Comparison of ENCODE assay signal across 14 cellular contexts in the genomic region with DNA sequence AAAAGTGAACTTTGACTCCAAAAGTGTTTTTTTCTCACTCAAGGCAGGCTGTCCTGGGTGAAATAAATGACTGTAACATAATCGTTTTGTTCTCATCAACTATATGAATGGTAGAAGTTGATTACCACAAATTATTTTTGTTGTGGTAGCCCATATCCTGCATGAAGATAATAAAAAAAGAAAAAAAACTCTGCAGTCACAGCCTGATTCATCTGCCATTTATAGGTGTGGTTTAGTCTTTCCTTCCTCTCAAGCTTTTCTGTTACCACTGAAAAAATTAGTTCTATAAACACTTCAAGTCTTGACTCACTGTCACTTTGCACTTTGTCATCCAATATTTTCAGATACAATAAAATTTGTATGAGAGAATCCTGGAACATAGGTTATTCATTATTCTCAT.
DNase-seq lines count a peak whose midpoint lies in the region; ATAC-seq, FAIRE-seq and TF ChIP-seq lines count a peak whose summit lies in the region.
"Had no signal": no experiment of that assay in that cellular context is flagged by ENCODE, and none has a peak within 500 bp of the region (broad histone marks: within the 10 kb centered on the region; RNA-seq: fewer than 3 reads in every experiment).

No MANE protein-coding gene starts in this region.

- no peaks in the 10 kb centered on the region for H3K79me2 ChIP-seq in OCI-LY7 (ENCODE audit: insufficient read depth, low read depth, low read length)

- no peak overlapping the region; the same call in 1 of the 2 replicates for H2AFZ ChIP-seq in OCI-LY7 (ENCODE audit: low read length)

- peak overlapping the region; percentile 54 for H3K4me2 ChIP-seq in OCI-LY7 (ENCODE audit: low read length)

- H4K20me1 ChIP-seq in OCI-LY7 (ENCODE audit: insufficient read depth, low read length): no peaks in the 10 kb centered on the region

- BruUV-seq in OCI-LY7 (replicated peaks; lab: Mats Ljungman, UMichigan): no TSS peak

- H3K4me1 ChIP-seq in OCI-LY7 (ENCODE audit: insufficient read depth, low read length, poor library complexity, severe bottlenecking) (peaks cover 36% of the 10 kb centered on the region), ovary (ENCODE audit: insufficient read depth) (no peaks in the 10 kb centered on the region), pancreas (no peaks in the 10 kb centered on the region)

- H3K4me3 Mint-ChIP-seq in immature natural killer cell: peak overlapping the region in 2 of 5 donors; percentile 36 to 61

- POLR2A ChIA-PET in OCI-LY7 (lab: Charles Lee): no interaction called here

- 58 to 65% (median 63%) methylated on average over 1 of the region's 1 CpG for WGBS in ovary, 3 donors
- WGBS in pancreas, 2 donors: 18 to 33% methylated on average over 1 of the region's 1 CpG

- no peaks in the 10 kb centered on the region for H3K27me3 ChIP-seq in ovary
- no peaks in the 10 kb centered on the region for H3K27me3 ChIP-seq in pancreas

- no peak for TF ChIP-seq CTCF in OCI-LY7 (conservative IDR thresholded peaks at IDR 0.05; ENCODE audit: low read length)
- TF ChIP-seq CTCF in ovary (IDR thresholded peaks at IDR 0.05): no peak
- TF ChIP-seq CTCF in pancreas (IDR thresholded peaks at IDR 0.05): no peak

- TF ChIP-seq POLR2A in ovary (IDR thresholded peaks at IDR 0.05): no peak

- no peaks in the 10 kb centered on the region for H3K9me2 ChIP-seq in OCI-LY7 (ENCODE audit: insufficient read depth, low read length)

- H3K4me1 Mint-ChIP-seq in immature natural killer cell: peaks cover 12 to 28% of the 10 kb centered on the region in 2 donors

- peak; percentile 54 for DNase-seq in ELR (ENCODE audit: low read depth)
- peak; percentile 63 for DNase-seq in OCI-LY7 (ENCODE audit: low spot score)
- peak; percentile 13 to 33 (median 14) for DNase-seq in immature natural killer cell
- DNase-seq in NCI-H1092 (lab: John Stamatoyannopoulos, UW): no peak
- no peak for DNase-seq in DMS153 treated with DMSO at 0.1 percent for 48 hours (lab: John Stamatoyannopoulos, UW; ENCODE audit: unreplicated experiment)
- no peak for DNase-seq in ovary
- no peak for DNase-seq in pancreas
- DNase-seq: caudate nucleus, midbrain, NCI-H146, retina had no signal

- H3K9me3 ChIP-seq in OCI-LY7 (ENCODE audit: low read length) (peaks cover 6% of the 10 kb centered on the region; the same call in 1 of the 2 replicates), ovary (no peaks in the 10 kb centered on the region), pancreas (no peaks in the 10 kb centered on the region)
- H3K9me3 ChIP-seq: thoracic aorta had no signal

- no peaks in the 10 kb centered on the region; the same call in 1 of the 2 replicates for H3K36me3 ChIP-seq in OCI-LY7 (ENCODE audit: insufficient read depth, low read length)
- H3K36me3 ChIP-seq in ovary: no peaks in the 10 kb centered on the region
- H3K36me3 ChIP-seq in pancreas: no peaks in the 10 kb centered on the region
- H3K36me3 ChIP-seq: thoracic aorta had no signal

- CTCF ChIA-PET in OCI-LY7 (lab: Charles Lee; ENCODE audit: unreplicated experiment): no interaction called here

- no peak for FAIRE-seq in pancreas (lab: Jason Lieb, UNC)
- FAIRE-seq: GM12892 had no signal

- peaks cover 3 to 10% (median 9%) of the 10 kb centered on the region in 3 donors for H3K27me3 Mint-ChIP-seq in immature natural killer cell (ENCODE audit: low read depth in 3 of 3)

- H3K27ac Mint-ChIP-seq in immature natural killer cell: no peak overlapping the region

- no peak overlapping the region for H3K27ac ChIP-seq in OCI-LY7 (ENCODE audit: low read depth, low read length, poor library complexity, severe bottlenecking)
- H3K27ac ChIP-seq in ovary: no peak overlapping the region
- no peak overlapping the region for H3K27ac ChIP-seq in pancreas
- H3K27ac ChIP-seq: thoracic aorta had no signal

- intact Hi-C loops in OCI-LY7 (cut with micrococcal nuclease; ENCODE audit: unreplicated experiment): no loop called here
- intact Hi-C loops in ovary (cut with DNase I): no loop called here
- intact Hi-C loops in pancreas (cut with DNase I): no loop called here

- H3K4me3 ChIP-seq in OCI-LY7 (ENCODE audit: low read depth, low read length, poor library complexity, severe bottlenecking): no peak overlapping the region
- no peak overlapping the region for H3K4me3 ChIP-seq in ovary
- H3K4me3 ChIP-seq in pancreas: no peak overlapping the region
- H3K4me3 ChIP-seq: thoracic aorta had no signal

- no peaks in the 10 kb centered on the region for H3K9me3 Mint-ChIP-seq in immature natural killer cell

- no peak for TF ChIP-seq EP300 in ovary (IDR thresholded peaks at IDR 0.05)

- ATAC-seq in HG02852 (IDR thresholded peaks at IDR 0.05; ENCODE audit: unreplicated experiment): peak; percentile 67
- ATAC-seq in pancreas: no peak

- no peaks in the 10 kb centered on the region for H3K36me3 Mint-ChIP-seq in immature natural killer cell

Comparison
In these comparisons a context has a peak if more than half of its experiments do, and no peak if none do; other contexts are left out.
1. DNase-seq: peak in ELR (single experiment), OCI-LY7 (single experiment) and immature natural killer cell (3 of 3); none in NCI-H1092 (single experiment), DMS153 treated with DMSO at 0.1 percent for 48 hours (single experiment), ovary (0 of 5) and pancreas (0 of 6).